18 cellular contexts compared by ENCODE assay signal in genomic region chr9:134570726-134571325, GRCh38.
DNase-seq lines count a peak whose midpoint lies in the region; ATAC-seq, FAIRE-seq and TF ChIP-seq lines count a peak whose summit lies in the region.
"Had no signal": no experiment of that assay in that cellular context is flagged by ENCODE, and none has a peak within 500 bp of the region (broad histone marks: within the 10 kb centered on the region; RNA-seq: fewer than 3 reads in every experiment).

No MANE protein-coding gene starts in this region.

- H3K27ac ChIP-seq in SK-N-MC (peak overlapping the region; percentile 26; the same call in 1 of the 2 replicates), kidney (ENCODE audit: low read depth in 2 of 2, low read length in 2 of 2) (no peak overlapping the region), subcutaneous abdominal adipose tissue (ENCODE audit: low read depth, low read length) (peak overlapping the region; percentile 24)

- intact Hi-C loops in kidney (cut with DNase I) = no loop called here

- H3K4me3 ChIP-seq in SK-N-MC (no peak overlapping the region), kidney (ENCODE audit: low read length in 2 of 2) (no peak overlapping the region), subcutaneous abdominal adipose tissue (ENCODE audit: low read depth in 1 of 5, low read length in 5 of 5) (no peak overlapping the region)
- H3K4me3 ChIP-seq: GM23338 had no signal

- H3K4me1 ChIP-seq in kidney (ENCODE audit: control insufficient read depth in 1 of 2, insufficient read depth in 1 of 2, low read depth in 1 of 2, low read length in 2 of 2) = no peaks in the 10 kb centered on the region
- H3K4me1 ChIP-seq in subcutaneous abdominal adipose tissue (ENCODE audit: control insufficient read depth in 5 of 5, insufficient read depth in 5 of 5, low read length in 5 of 5) = peaks cover 0 to 37% (median 20%) of the 10 kb centered on the region in 5 donors

- TF ChIP-seq CTCF in kidney (IDR thresholded peaks at IDR 0.05; ENCODE audit: borderline replicate concordance, extremely low read depth, insufficient read depth) = no peak

- DNase-seq in NCI-H1092 treated with DMSO at 0.1 percent for 48 hours (lab: John Stamatoyannopoulos, UW) = peak; percentile 7
- DNase-seq in NCI-H1092 (lab: John Stamatoyannopoulos, UW) = no peak
- no peak for DNase-seq in SK-N-MC (ENCODE audit: low read depth, low spot score)
- DNase-seq in kidney = peak; percentile 48
- DNase-seq in putamen (ENCODE audit: low spot score) = no peak
- no peak for DNase-seq in C1 segment of cervical spinal cord (lab: John Stamatoyannopoulos, UW)
- DNase-seq: activated naive CD4-positive, alpha-beta T cell; CD4-positive, CD25-positive, alpha-beta regulatory T cell; effector CD8-positive, alpha-beta T cell; EL; naive B cell; NCI-H2029; NCI-H526 treated with DMSO at 0.1 percent for 48 hours; PC-3; SW 1271 had no signal

- no peak overlapping the region for H3K9ac ChIP-seq in SK-N-MC (ENCODE audit: insufficient read length)
- no peak overlapping the region for H3K9ac ChIP-seq in kidney (ENCODE audit: low read length in 2 of 2)
- H3K9ac ChIP-seq in subcutaneous abdominal adipose tissue (ENCODE audit: low read length in 5 of 5) = no peak overlapping the region

- no peak for ATAC-seq in GM19324 (IDR thresholded peaks at IDR 0.05; ENCODE audit: low FRiP score, unreplicated experiment)
- ATAC-seq: GM23338, PC-3 had no signal

- no peaks in the 10 kb centered on the region for H3K9me3 ChIP-seq in SK-N-MC (ENCODE audit: low read depth, low read length)
- peaks cover 0 to 3% of the 10 kb centered on the region in 2 donors for H3K9me3 ChIP-seq in kidney (ENCODE audit: control insufficient read depth in 1 of 2, low read length in 2 of 2)
- H3K9me3 ChIP-seq in subcutaneous abdominal adipose tissue (ENCODE audit: control insufficient read depth in 5 of 5, low read length in 5 of 5) = peaks cover 5 to 21% (median 13%) of the 10 kb centered on the region in 5 donors

- FAIRE-seq in kidney (lab: Jason Lieb, UNC) = no peak

- no peaks in the 10 kb centered on the region for H3K36me3 ChIP-seq in SK-N-MC (ENCODE audit: insufficient read depth, low read length)
- no peaks in the 10 kb centered on the region for H3K36me3 ChIP-seq in kidney (ENCODE audit: control insufficient read depth in 1 of 2, insufficient read depth in 2 of 2, low read length in 2 of 2)
- H3K36me3 ChIP-seq in subcutaneous abdominal adipose tissue (ENCODE audit: control insufficient read depth in 5 of 5, insufficient read depth in 5 of 5, low read length in 5 of 5) = no peaks in the 10 kb centered on the region

- H3K27me3 ChIP-seq in subcutaneous abdominal adipose tissue (ENCODE audit: control insufficient read depth in 5 of 5, insufficient read depth in 4 of 5, low read length in 5 of 5) = peaks cover 0 to 3% (median 0%) of the 10 kb centered on the region in 5 donors

Comparison
In these comparisons a context has a peak if more than half of its experiments do, and no peak if none do; other contexts are left out.
1. DNase-seq: peak in NCI-H1092 treated with DMSO at 0.1 percent for 48 hours (single experiment) and kidney (single experiment); none in NCI-H1092 (single experiment), SK-N-MC (single experiment), putamen (single experiment) and C1 segment of cervical spinal cord (0 of 14).
2. H3K27ac ChIP-seq: peak in SK-N-MC (single experiment) and subcutaneous abdominal adipose tissue (single experiment); none in kidney (0 of 2).